Comparison of ENCODE assay signal across 8 cellular contexts in the genomic region with DNA sequence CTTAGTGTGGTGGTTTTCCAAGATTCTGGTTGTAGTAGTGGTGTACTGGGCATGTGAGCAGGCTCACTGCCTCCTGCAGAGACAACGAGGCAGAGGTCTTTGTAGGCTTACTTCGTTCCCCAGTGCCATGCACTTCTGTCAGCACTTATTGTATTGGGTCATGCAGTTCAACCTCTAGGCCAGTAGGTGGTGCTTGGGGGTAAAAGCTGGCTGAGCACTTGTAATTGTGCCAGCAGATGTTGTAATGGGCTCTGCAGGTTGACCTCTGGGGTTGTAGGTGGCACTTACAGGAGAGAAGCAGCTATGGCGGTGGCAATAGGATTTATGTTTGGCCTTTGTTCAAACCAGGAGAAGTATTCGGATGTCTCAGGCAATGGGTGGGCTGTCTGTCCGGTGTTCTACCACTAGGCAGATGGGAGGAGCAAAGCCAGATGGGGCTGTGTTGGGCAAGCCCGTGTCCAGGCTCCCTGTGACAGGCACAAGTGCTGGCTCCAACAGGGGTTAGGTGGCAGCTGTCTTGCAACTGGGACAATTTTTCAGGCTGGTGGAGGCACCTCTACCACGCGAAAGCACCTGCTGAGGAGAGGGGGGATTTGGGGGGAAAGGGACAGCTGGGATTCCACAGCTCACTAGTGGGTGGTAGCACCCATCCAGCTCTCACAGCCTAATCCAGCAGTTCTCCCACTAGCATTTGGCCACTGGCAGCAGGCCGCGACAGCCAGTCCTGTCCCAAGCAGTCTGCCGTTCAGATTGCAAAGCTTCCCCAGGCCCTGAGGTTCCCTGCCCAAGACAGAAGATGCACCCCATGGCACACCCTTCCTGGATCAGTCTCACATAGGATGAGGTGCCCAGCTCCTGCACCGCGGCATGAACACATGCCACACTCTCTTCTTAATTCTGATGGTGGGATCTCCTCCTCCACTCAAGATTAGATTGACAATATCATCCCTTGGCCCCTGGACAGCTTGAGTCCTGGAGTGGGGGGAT.
A peak's percentile ranks its signal among the peaks of the same experiment; 100 is the strongest.
DNase-seq lines count a peak whose midpoint lies in the region; ATAC-seq and TF ChIP-seq lines count a peak whose summit lies in the region.

No MANE protein-coding gene starts in this region.

- ATAC-seq in GM21529 (IDR thresholded peaks at IDR 0.05; ENCODE audit: unreplicated experiment), result peak; percentile 100

- no peaks in the 10 kb centered on the region for H3K27me3 ChIP-seq in parathyroid adenoma (ENCODE audit: control insufficient read depth, insufficient read depth, low read length)

- no peak overlapping the region for H3K4me3 ChIP-seq in parathyroid adenoma (ENCODE audit: low read depth, low read length)

- no peaks in the 10 kb centered on the region for H3K4me1 ChIP-seq in parathyroid adenoma

- DNase-seq in GF-D8 (lab: John Stamatoyannopoulos, UW) (peak; percentile 5), HPDE6-E6E7 (ENCODE audit: extremely low spot score) (peak; percentile 22), NOMO-1 (lab: John Stamatoyannopoulos, UW; ENCODE audit: unreplicated experiment in 2 of 2) (peak; percentile 52 to 65), germinal center (ENCODE audit: low spot score) (peak; percentile 55), T-helper 9 cell (no peak)
- peak; percentile 24 for DNase-seq in activated T-cell treated with anti-CD3 and anti-CD28 coated beads, Interleukin-2, amount 50 U/mL, for 1 hour

- H3K9me3 ChIP-seq in parathyroid adenoma (ENCODE audit: control insufficient read depth, low read length), result no peaks in the 10 kb centered on the region

- H3K79me2 ChIP-seq in parathyroid adenoma, result no peaks in the 10 kb centered on the region

- peak; percentile 78 for TF ChIP-seq CTCF in parathyroid adenoma (IDR thresholded peaks at IDR 0.05)

- H3K36me3 ChIP-seq in parathyroid adenoma (ENCODE audit: control insufficient read depth, insufficient read depth, low read length), result no peaks in the 10 kb centered on the region

- H2AFZ ChIP-seq in parathyroid adenoma, result no peak overlapping the region

- H3K9ac ChIP-seq in parathyroid adenoma, result no peak overlapping the region

- H3K4me2 ChIP-seq in parathyroid adenoma (ENCODE audit: low read length), result no peak overlapping the region

- H3K27ac ChIP-seq in parathyroid adenoma, result no peak overlapping the region
